In genomic region chr16:586645-587590, GRCh38 we compare ENCODE assay signal across 9 cellular contexts. TPM values are rescaled to one million over a fixed set of nuclear protein-coding genes. Genes with fewer than 3 reads are reported as not detected.
A peak's percentile ranks its signal among the peaks of the same experiment; 100 is the strongest.
DNase-seq lines count a peak whose midpoint lies in the region; ATAC-seq and TF ChIP-seq lines count a peak whose summit lies in the region.
"Had no signal": no experiment of that assay in that cellular context is flagged by ENCODE, and none has a peak within 500 bp of the region (broad histone marks: within the 10 kb centered on the region; RNA-seq: fewer than 3 reads in every experiment).

No MANE protein-coding gene starts in this region.

- peaks cover 13% of the 10 kb centered on the region for H3K36me3 Mint-ChIP-seq in activated CD8-positive, alpha-beta T cell treated with anti-CD3 and anti-CD28 coated beads for 36 hours (ENCODE audit: low read depth)

- CTCF ChIA-PET in A673 (lab: Charles Lee) = no interaction called here
- CTCF ChIA-PET in activated CD8-positive, alpha-beta T cell treated with anti-CD3 and anti-CD28 coated beads for 36 hours (lab: Charles Lee) = no interaction called here

- TF ChIP-seq CTCF in A673 (conservative IDR thresholded peaks at IDR 0.05; ENCODE audit: low read depth, low read length) (no peak), liver (IDR thresholded peaks at IDR 0.05; ENCODE audit: low read depth, low read length, missing input control) (no peak)
- no peak for TF ChIP-seq CTCF in activated CD8-positive, alpha-beta T cell treated with anti-CD3 and anti-CD28 coated beads for 36 hours (IDR thresholded peaks at IDR 0.05)

- peak overlapping the region; percentile 94 for H3K4me3 ChIP-seq in A673 (ENCODE audit: low read depth, low read length, poor library complexity, severe bottlenecking)
- H3K4me3 ChIP-seq in liver (ENCODE audit: low read depth in 1 of 3, low read length in 3 of 3) = no peak overlapping the region

- POLR2A ChIA-PET in A673 (lab: Charles Lee; ENCODE audit: low non-redundant PET) = no interaction called here
- POLR2A ChIA-PET in activated CD8-positive, alpha-beta T cell treated with anti-CD3 and anti-CD28 coated beads for 36 hours (lab: Charles Lee) = interaction anchor here (1.1 to 1.9 kb wide), 6 partner anchors 12 to 109 kb away, joined by 3 to 8 read pairs (median 4); partner anchors contain the start of gene METTL26

- H3K9me3 ChIP-seq in A673 (ENCODE audit: low read depth, low read length, poor library complexity, severe bottlenecking) = no peaks in the 10 kb centered on the region
- no peaks in the 10 kb centered on the region for H3K9me3 ChIP-seq in liver (ENCODE audit: control insufficient read depth in 4 of 4, low read length in 3 of 4)

- 74% methylated on average over 14 of the region's 14 CpGs for WGBS in liver

- H3K27me3 Mint-ChIP-seq in activated CD8-positive, alpha-beta T cell treated with anti-CD3 and anti-CD28 coated beads for 36 hours = no peaks in the 10 kb centered on the region

- H3K4me1 Mint-ChIP-seq in activated CD8-positive, alpha-beta T cell treated with anti-CD3 and anti-CD28 coated beads for 36 hours (ENCODE audit: low read depth) = peaks cover 12% of the 10 kb centered on the region

- DNase-seq in A673 (ENCODE audit: low spot score) (no peak), G401 (ENCODE audit: low spot score) (no peak), NCI-H1694 (lab: John Stamatoyannopoulos, UW) (no peak)
- DNase-seq in activated CD8-positive, alpha-beta T cell treated with anti-CD3 and anti-CD28 coated beads for 36 hours = no peak
- DNase-seq: RPMI8226 had no signal

- ATAC-seq in activated CD8-positive, alpha-beta T cell treated with anti-CD3 and anti-CD28 coated beads for 36 hours = no peak
- ATAC-seq in GM21381 (IDR thresholded peaks at IDR 0.05; ENCODE audit: unreplicated experiment) = no peak
- ATAC-seq in GM21447 (IDR thresholded peaks at IDR 0.05; ENCODE audit: unreplicated experiment) = no peak

- TF ChIP-seq RAD21 in liver (IDR thresholded peaks at IDR 0.05) = peak in 1 of 2 donors; percentile 22

- H3K4me1 ChIP-seq in A673 (ENCODE audit: insufficient read depth, low read length, poor library complexity, severe bottlenecking) (peaks cover 36% of the 10 kb centered on the region), liver (ENCODE audit: control insufficient read depth in 4 of 4, insufficient read depth in 4 of 4, low read length in 3 of 4) (peaks cover 17 to 64% (median 50%) of the 10 kb centered on the region in 4 donors)

- H3K9ac ChIP-seq in liver (ENCODE audit: low read depth in 1 of 2, low read length in 2 of 2) = no peak overlapping the region

- H3K27me3 ChIP-seq in A673 (replicated peaks; ENCODE audit: insufficient read depth, low read depth, low read length, poor library complexity) (no peaks in the 10 kb centered on the region), liver (ENCODE audit: control insufficient read depth in 4 of 4, insufficient read depth in 4 of 4, low read length in 3 of 4) (no peaks in the 10 kb centered on the region)

- peak; percentile 34 for TF ChIP-seq POLR2A in GM18951 (IDR thresholded peaks at IDR 0.05; ENCODE audit: extremely low read depth, insufficient read depth, insufficient read length)

- no peaks in the 10 kb centered on the region for H3K36me3 ChIP-seq in A673 (ENCODE audit: insufficient read depth, low read length, poor library complexity, severe bottlenecking)
- no peaks in the 10 kb centered on the region for H3K36me3 ChIP-seq in liver (ENCODE audit: control insufficient read depth in 4 of 4, insufficient read depth in 3 of 4, low read depth in 1 of 4, low read length in 3 of 4)

- H3K9me3 Mint-ChIP-seq in activated CD8-positive, alpha-beta T cell treated with anti-CD3 and anti-CD28 coated beads for 36 hours = no peaks in the 10 kb centered on the region

- BruUV-seq in A673 (replicated peaks; lab: Mats Ljungman, UMichigan) = no TSS peak

- H3K4me3 Mint-ChIP-seq in activated CD8-positive, alpha-beta T cell treated with anti-CD3 and anti-CD28 coated beads for 36 hours = peak overlapping the region; percentile 83

- peak overlapping the region; percentile 98 for H3K27ac Mint-ChIP-seq in activated CD8-positive, alpha-beta T cell treated with anti-CD3 and anti-CD28 coated beads for 36 hours

- intact Hi-C loops in A673 (cut with micrococcal nuclease; ENCODE audit: unreplicated experiment) = loop anchor here (5.0 kb wide), 1 partner anchor 50 kb away; the partner anchor contains the start of gene METTL26
- intact Hi-C loops in activated CD8-positive, alpha-beta T cell treated with anti-CD3 and anti-CD28 coated beads for 36 hours (cut with micrococcal nuclease) = loop anchor here (10.0 kb wide), 1 partner anchor 78 kb away; the partner anchor contains the start of gene RHOT2

- H3K27ac ChIP-seq in A673 (ENCODE audit: low read depth, low read length, poor library complexity, severe bottlenecking) (peak overlapping the region; percentile 99), liver (ENCODE audit: low read depth in 1 of 2, low read length in 2 of 2) (no peak overlapping the region)

- in situ Hi-C loops in GM18951 (cut with MboI; ENCODE audit: low sequenced_read_pairs, unreplicated experiment) (no loop called here), G401 (cut with HindIII; ENCODE audit: low sequenced_read_pairs) (no loop called here)

TF ChIP-seq in liver, 16 proteins besides CTCF, POLR2A, EP300 and RAD21:
- TF ChIP-seq NR2F2 (IDR thresholded peaks at IDR 0.05) = peak; percentile 61
- no peak for TF ChIP-seq TAF1 (conservative IDR thresholded peaks at IDR 0.05)
- peak; percentile 56 for TF ChIP-seq SP1 (IDR thresholded peaks at IDR 0.05)
- TF ChIP-seq, protein P1, sequence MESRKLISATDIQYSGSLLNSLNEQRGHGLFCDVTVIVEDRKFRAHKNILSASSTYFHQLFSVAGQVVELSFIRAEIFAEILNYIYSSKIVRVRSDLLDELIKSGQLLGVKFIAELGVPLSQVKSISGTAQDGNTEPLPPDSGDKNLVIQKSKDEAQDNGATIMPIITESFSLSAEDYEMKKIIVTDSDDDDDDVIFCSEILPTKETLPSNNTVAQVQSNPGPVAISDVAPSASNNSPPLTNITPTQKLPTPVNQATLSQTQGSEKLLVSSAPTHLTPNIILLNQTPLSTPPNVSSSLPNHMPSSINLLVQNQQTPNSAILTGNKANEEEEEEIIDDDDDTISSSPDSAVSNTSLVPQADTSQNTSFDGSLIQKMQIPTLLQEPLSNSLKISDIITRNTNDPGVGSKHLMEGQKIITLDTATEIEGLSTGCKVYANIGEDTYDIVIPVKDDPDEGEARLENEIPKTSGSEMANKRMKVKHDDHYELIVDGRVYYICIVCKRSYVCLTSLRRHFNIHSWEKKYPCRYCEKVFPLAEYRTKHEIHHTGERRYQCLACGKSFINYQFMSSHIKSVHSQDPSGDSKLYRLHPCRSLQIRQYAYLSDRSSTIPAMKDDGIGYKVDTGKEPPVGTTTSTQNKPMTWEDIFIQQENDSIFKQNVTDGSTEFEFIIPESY (IDR thresholded peaks at IDR 0.05) = no peak
- TF ChIP-seq HNF4A (conservative IDR thresholded peaks at IDR 0.05) = peak; percentile 56 to 81
- TF ChIP-seq RXRA (IDR thresholded peaks at IDR 0.05) = peak; percentile 36 to 67
- no peak for TF ChIP-seq HNF4G (IDR thresholded peaks at IDR 0.05)

RNA-seq across cellular contexts. Expression of gene RAB40C, which starts 2.9 kb away (rescaled TPM):
- 19.9 and 20.6 TPM in 2 replicates for total RNA-seq in A673 (2021)
- total RNA-seq in activated CD8-positive, alpha-beta T cell treated with anti-CD3 and anti-CD28 coated beads for 36 hours = 1 to 10 TPM; 8.1 to 8.8 TPM
- total RNA-seq in liver = 10 to 100 TPM in 1 of 2 donors, 1 to 10 TPM in 1; 7.7 to 11.0 TPM
- polyA plus RNA-seq in liver = 10 to 100 TPM in 1 of 2 donors, 1 to 10 TPM in 1; 6.1 to 10.7 TPM
- 28.6 and 32.2 TPM in 2 replicates for total RNA-seq in G401 (2014; rRNA removed; shearing (Covaris generic))

RNA-seq across cellular contexts. Expression of gene PIGQ, which starts 17.1 kb away (rescaled TPM):
- 59.4 and 65.7 TPM in 2 replicates for total RNA-seq in A673 (2021)
- 10 to 100 TPM; 18.5 to 18.6 TPM for total RNA-seq in activated CD8-positive, alpha-beta T cell treated with anti-CD3 and anti-CD28 coated beads for 36 hours
- total RNA-seq in liver = 100 to 1,000 TPM in 1 of 2 donors, 10 to 100 TPM in 1; 16.8 to 144 TPM
- polyA plus RNA-seq in liver = 10 to 100 TPM; 18.9 to 22.4 TPM
- total RNA-seq in G401 (2014; rRNA removed; shearing (Covaris generic)) = 38.8 and 54.4 TPM in 2 replicates

RNA-seq across cellular contexts. Expression of gene NHLRC4, which starts 20.1 kb away (rescaled TPM):
- total RNA-seq in A673 (2021) (0.21 and 0.52 TPM in 2 replicates), liver (1 to 10 TPM in 1 of 2 donors, under 1 TPM in 1; 0.25 to 7.0 TPM)
- under 1 TPM; 0.41 to 0.72 TPM for total RNA-seq in activated CD8-positive, alpha-beta T cell treated with anti-CD3 and anti-CD28 coated beads for 36 hours
- polyA plus RNA-seq in liver = under 1 TPM in 1 of 2 donors, not detected in 1; 0.17 TPM
- 2.7 and 4.1 TPM in 2 replicates for total RNA-seq in G401 (2014; rRNA removed; shearing (Covaris generic))

RNA-seq across cellular contexts. Expression of gene PRR35, which starts 26.7 kb away (rescaled TPM):
- 0.13 TPM in 1 of 2 replicates, not detected in the other for total RNA-seq in A673 (2021)
- total RNA-seq in activated CD8-positive, alpha-beta T cell treated with anti-CD3 and anti-CD28 coated beads for 36 hours = not detected
- total RNA-seq in liver = not detected
- not detected for polyA plus RNA-seq in liver
- 0.41 and 2.3 TPM in 2 replicates for total RNA-seq in G401 (2014; rRNA removed; shearing (Covaris generic))

RNA-seq across cellular contexts. Expression of gene WFIKKN1, which starts 43.9 kb away (rescaled TPM):
- total RNA-seq in A673 (2021) (1.7 and 1.8 TPM in 2 replicates), liver (1 to 10 TPM in 1 of 2 donors, under 1 TPM in 1; 0.67 to 1.2 TPM)
- under 1 TPM in 1 of 2 experiments, not detected in 1; 0.25 TPM for total RNA-seq in activated CD8-positive, alpha-beta T cell treated with anti-CD3 and anti-CD28 coated beads for 36 hours
- under 1 TPM; 0.19 to 0.24 TPM for polyA plus RNA-seq in liver
- 44.6 and 64.4 TPM in 2 replicates for total RNA-seq in G401 (2014; rRNA removed; shearing (Covaris generic))
